Comparison of ENCODE assay signal across 22 cellular contexts in the genomic region with DNA sequence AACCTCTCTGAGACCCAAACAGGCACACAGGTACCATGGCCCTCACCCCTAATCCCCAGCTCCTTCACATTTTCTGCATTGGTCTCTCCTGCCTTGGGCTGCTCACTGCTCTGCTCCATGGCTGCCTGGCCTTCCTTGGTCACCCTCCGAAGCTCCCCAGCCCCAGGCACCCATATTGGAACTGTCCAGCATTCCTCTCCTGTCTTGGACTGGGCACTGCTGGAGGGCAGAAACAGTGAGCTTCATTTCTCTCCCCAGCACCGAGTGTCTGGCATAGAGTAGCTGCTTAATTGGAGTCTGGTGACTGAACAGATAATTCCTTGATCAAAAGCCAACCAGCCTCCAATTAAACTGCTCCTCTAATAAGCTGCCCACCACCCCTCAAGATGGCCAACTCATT. TPM values are rescaled to one million over a fixed set of nuclear protein-coding genes. Genes with fewer than 3 reads are reported as not detected.
A peak's percentile ranks its signal among the peaks of the same experiment; 100 is the strongest.
DNase-seq lines count a peak whose midpoint lies in the region; ATAC-seq and TF ChIP-seq lines count a peak whose summit lies in the region.
"Had no signal": no experiment of that assay in that cellular context is flagged by ENCODE, and none has a peak within 500 bp of the region (broad histone marks: within the 10 kb centered on the region; RNA-seq: fewer than 3 reads in every experiment).

No MANE protein-coding gene starts in this region.

- no peaks in the 10 kb centered on the region for H3K36me3 Mint-ChIP-seq in activated naive CD4-positive, alpha-beta T cell treated with anti-CD3 and anti-CD28 coated beads, Interleukin-2, amount 10 ng/mL, durations not matched to agents 7 days and 5 days
- H3K36me3 Mint-ChIP-seq: CD8-positive, alpha-beta memory T cell had no signal

- H3K36me3 ChIP-seq in esophagus (ENCODE audit: control insufficient read depth in 2 of 2, insufficient read depth in 2 of 2, low read length in 1 of 2): no peaks in the 10 kb centered on the region
- H3K36me3 ChIP-seq: SJSA1 had no signal

- CTCF ChIA-PET in activated naive CD4-positive, alpha-beta T cell treated with anti-CD3 and anti-CD28 coated beads, Interleukin-2, amount 10 ng/mL, durations not matched to agents 7 days and 5 days (lab: Charles Lee): interaction anchor here (0.9 to 1.1 kb wide), 2 partner anchors 9 to 12 kb away, joined by 3 read pairs; no protein-coding TSS in a partner anchor

- H3K27me3 Mint-ChIP-seq in activated naive CD4-positive, alpha-beta T cell treated with anti-CD3 and anti-CD28 coated beads, Interleukin-2, amount 10 ng/mL, durations not matched to agents 7 days and 5 days: peaks cover 8% of the 10 kb centered on the region

- peaks cover 5 to 11% of the 10 kb centered on the region in 2 donors for H3K4me1 ChIP-seq in esophagus (ENCODE audit: control insufficient read depth in 2 of 2, insufficient read depth in 2 of 2, low read length in 1 of 2)
- H3K4me1 ChIP-seq: SJSA1 had no signal

- H3K27me3 ChIP-seq in esophagus (ENCODE audit: control insufficient read depth in 1 of 2, insufficient read depth in 2 of 2, low read length in 2 of 2): no peaks in the 10 kb centered on the region

- H3K4me3 ChIP-seq in esophagus (ENCODE audit: low read depth in 1 of 2, low read length in 2 of 2): no peak overlapping the region
- H3K4me3 ChIP-seq: SJSA1 had no signal

- 53 to 73% methylated on average over 2 of the region's 2 CpGs for WGBS in esophagus, 2 donors

- H3K27ac ChIP-seq in esophagus (ENCODE audit: low read depth in 2 of 2, low read length in 1 of 2): peak overlapping the region; percentile 65 to 75
- H3K27ac ChIP-seq: C4-2B, KMS-11, SJSA1 had no signal

- DNase-seq in activated naive CD4-positive, alpha-beta T cell treated with anti-CD3 and anti-CD28 coated beads, Interleukin-2, amount 10 ng/mL, durations not matched to agents 7 days and 5 days: no peak
- DNase-seq in activated naive CD4-positive, alpha-beta T cell (lab: John Stamatoyannopoulos, UW): no peak
- DNase-seq in Ammon's horn (ENCODE audit: low spot score): no peak
- DNase-seq: 8988T; AML-193; CD8-positive, alpha-beta memory T cell; DMS53; NCI-H1092 treated with DMSO at 0.1 percent for 48 hours; NCI-H1694; NCI-H2081; NCI-H2171; NCI-H345; NCI-H524; NCI-H82 had no signal

- no peak for TF ChIP-seq RAD21 in Ishikawa (IDR thresholded peaks at IDR 0.05; ENCODE audit: low read depth)

- H3K9me3 Mint-ChIP-seq in activated naive CD4-positive, alpha-beta T cell treated with anti-CD3 and anti-CD28 coated beads, Interleukin-2, amount 10 ng/mL, durations not matched to agents 7 days and 5 days: no peaks in the 10 kb centered on the region
- H3K9me3 Mint-ChIP-seq: CD8-positive, alpha-beta memory T cell had no signal

- no peaks in the 10 kb centered on the region for H3K9me3 ChIP-seq in esophagus (ENCODE audit: control insufficient read depth in 2 of 2, insufficient read depth in 1 of 2, low read depth in 1 of 2, low read length in 1 of 2)

- H3K4me1 Mint-ChIP-seq in activated naive CD4-positive, alpha-beta T cell treated with anti-CD3 and anti-CD28 coated beads, Interleukin-2, amount 10 ng/mL, durations not matched to agents 7 days and 5 days: no peaks in the 10 kb centered on the region
- H3K4me1 Mint-ChIP-seq: CD8-positive, alpha-beta memory T cell had no signal

- ATAC-seq in GM21825 (IDR thresholded peaks at IDR 0.05; ENCODE audit: unreplicated experiment) (no peak), HG03095 (IDR thresholded peaks at IDR 0.05; ENCODE audit: unreplicated experiment) (no peak)
- ATAC-seq: Right ventricle myocardium inferior had no signal

- H3K4me3 Mint-ChIP-seq in activated naive CD4-positive, alpha-beta T cell treated with anti-CD3 and anti-CD28 coated beads, Interleukin-2, amount 10 ng/mL, durations not matched to agents 7 days and 5 days: no peak overlapping the region
- H3K4me3 Mint-ChIP-seq: CD8-positive, alpha-beta memory T cell had no signal

- H3K27ac Mint-ChIP-seq in activated naive CD4-positive, alpha-beta T cell treated with anti-CD3 and anti-CD28 coated beads, Interleukin-2, amount 10 ng/mL, durations not matched to agents 7 days and 5 days: peak overlapping the region; percentile 39

- TF ChIP-seq EP300 in Ishikawa (IDR thresholded peaks at IDR 0.05; ENCODE audit: borderline replicate concordance): no peak

TF ChIP-seq in Ishikawa, 13 proteins besides CTCF, POLR2A, EP300 and RAD21:
- no peak for TF ChIP-seq TEAD4 (IDR thresholded peaks at IDR 0.05)
- TF ChIP-seq, protein P1, sequence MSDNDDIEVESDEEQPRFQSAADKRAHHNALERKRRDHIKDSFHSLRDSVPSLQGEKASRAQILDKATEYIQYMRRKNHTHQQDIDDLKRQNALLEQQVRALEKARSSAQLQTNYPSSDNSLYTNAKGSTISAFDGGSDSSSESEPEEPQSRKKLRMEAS (IDR thresholded peaks at IDR 0.05): no peak
- TF ChIP-seq, protein P2, sequence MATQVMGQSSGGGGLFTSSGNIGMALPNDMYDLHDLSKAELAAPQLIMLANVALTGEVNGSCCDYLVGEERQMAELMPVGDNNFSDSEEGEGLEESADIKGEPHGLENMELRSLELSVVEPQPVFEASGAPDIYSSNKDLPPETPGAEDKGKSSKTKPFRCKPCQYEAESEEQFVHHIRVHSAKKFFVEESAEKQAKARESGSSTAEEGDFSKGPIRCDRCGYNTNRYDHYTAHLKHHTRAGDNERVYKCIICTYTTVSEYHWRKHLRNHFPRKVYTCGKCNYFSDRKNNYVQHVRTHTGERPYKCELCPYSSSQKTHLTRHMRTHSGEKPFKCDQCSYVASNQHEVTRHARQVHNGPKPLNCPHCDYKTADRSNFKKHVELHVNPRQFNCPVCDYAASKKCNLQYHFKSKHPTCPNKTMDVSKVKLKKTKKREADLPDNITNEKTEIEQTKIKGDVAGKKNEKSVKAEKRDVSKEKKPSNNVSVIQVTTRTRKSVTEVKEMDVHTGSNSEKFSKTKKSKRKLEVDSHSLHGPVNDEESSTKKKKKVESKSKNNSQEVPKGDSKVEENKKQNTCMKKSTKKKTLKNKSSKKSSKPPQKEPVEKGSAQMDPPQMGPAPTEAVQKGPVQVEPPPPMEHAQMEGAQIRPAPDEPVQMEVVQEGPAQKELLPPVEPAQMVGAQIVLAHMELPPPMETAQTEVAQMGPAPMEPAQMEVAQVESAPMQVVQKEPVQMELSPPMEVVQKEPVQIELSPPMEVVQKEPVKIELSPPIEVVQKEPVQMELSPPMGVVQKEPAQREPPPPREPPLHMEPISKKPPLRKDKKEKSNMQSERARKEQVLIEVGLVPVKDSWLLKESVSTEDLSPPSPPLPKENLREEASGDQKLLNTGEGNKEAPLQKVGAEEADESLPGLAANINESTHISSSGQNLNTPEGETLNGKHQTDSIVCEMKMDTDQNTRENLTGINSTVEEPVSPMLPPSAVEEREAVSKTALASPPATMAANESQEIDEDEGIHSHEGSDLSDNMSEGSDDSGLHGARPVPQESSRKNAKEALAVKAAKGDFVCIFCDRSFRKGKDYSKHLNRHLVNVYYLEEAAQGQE (IDR thresholded peaks at IDR 0.05; ENCODE audit: low read depth): peak; percentile 76

RNA-seq across cellular contexts. Expression of a gene that starts 13.2 kb away (rescaled TPM):
- polyA plus RNA-seq in esophagus: 10 to 100 TPM; 41.4 to 46.0 TPM
